In genomic region chr15:64017082-64017588, GRCh38 we compare ENCODE assay signal across 15 cellular contexts. TPM values are rescaled to one million over a fixed set of nuclear protein-coding genes. Genes with fewer than 3 reads are reported as not detected.
DNase-seq lines count a peak whose midpoint lies in the region; ATAC-seq, FAIRE-seq and TF ChIP-seq lines count a peak whose summit lies in the region.
"Had no signal": no experiment of that assay in that cellular context is flagged by ENCODE, and none has a peak within 500 bp of the region (broad histone marks: within the 10 kb centered on the region; RNA-seq: fewer than 3 reads in every experiment).

No MANE protein-coding gene starts in this region.

- H3K4me1 ChIP-seq in breast epithelium, result peaks cover 3 to 21% of the 10 kb centered on the region in 2 donors
- H3K4me1 ChIP-seq in kidney (ENCODE audit: control insufficient read depth in 1 of 2, insufficient read depth in 1 of 2, low read depth in 1 of 2, low read length in 2 of 2), result peaks cover 0 to 5% of the 10 kb centered on the region in 2 donors

- H3K27ac Mint-ChIP-seq in neural crest cell (ENCODE audit: unreplicated experiment), result peak overlapping the region; percentile 24
- no peak overlapping the region for H3K27ac Mint-ChIP-seq in activated CD4-positive, alpha-beta T cell treated with anti-CD3 and anti-CD28 coated beads for 36 hours
- H3K27ac Mint-ChIP-seq: T-helper 17 cell had no signal

- H3K27me3 ChIP-seq in breast epithelium, result no peaks in the 10 kb centered on the region
- H3K27me3 ChIP-seq: tibial nerve had no signal

- H3K4me3 Mint-ChIP-seq in neural crest cell, result no peak overlapping the region
- no peak overlapping the region for H3K4me3 Mint-ChIP-seq in activated CD4-positive, alpha-beta T cell treated with anti-CD3 and anti-CD28 coated beads for 36 hours
- H3K4me3 Mint-ChIP-seq: CD4-positive, CD25-positive, alpha-beta regulatory T cell; T-helper 17 cell had no signal

- H3K36me3 ChIP-seq in breast epithelium, result no peaks in the 10 kb centered on the region
- no peaks in the 10 kb centered on the region for H3K36me3 ChIP-seq in kidney (ENCODE audit: control insufficient read depth in 1 of 2, insufficient read depth in 2 of 2, low read length in 2 of 2)
- H3K36me3 ChIP-seq: tibial nerve had no signal

- H3K27ac ChIP-seq in breast epithelium (peak overlapping the region; percentile 77 to 86), kidney (ENCODE audit: low read depth in 2 of 2, low read length in 2 of 2) (no peak overlapping the region)
- H3K27ac ChIP-seq: tibial nerve had no signal

- POLR2A ChIA-PET in activated CD4-positive, alpha-beta T cell treated with anti-CD3 and anti-CD28 coated beads for 36 hours (lab: Charles Lee), result no interaction called here

- no peak overlapping the region for H3K9ac ChIP-seq in kidney (ENCODE audit: low read length in 2 of 2)

- H3K9me3 ChIP-seq in breast epithelium (no peaks in the 10 kb centered on the region), kidney (ENCODE audit: control insufficient read depth in 1 of 2, low read length in 2 of 2) (no peaks in the 10 kb centered on the region)
- H3K9me3 ChIP-seq: tibial nerve had no signal

- FAIRE-seq in HTR-8/SVneo (lab: Jason Lieb, UNC) (no peak), kidney (lab: Jason Lieb, UNC) (no peak)
- FAIRE-seq: GM19239 had no signal

- ATAC-seq in activated CD4-positive, alpha-beta T cell treated with anti-CD3 and anti-CD28 coated beads for 36 hours, result no peak
- ATAC-seq: T-helper 17 cell had no signal

- H3K27me3 Mint-ChIP-seq in neural crest cell (ENCODE audit: low read depth), result no peaks in the 10 kb centered on the region
- no peaks in the 10 kb centered on the region for H3K27me3 Mint-ChIP-seq in activated CD4-positive, alpha-beta T cell treated with anti-CD3 and anti-CD28 coated beads for 36 hours
- H3K27me3 Mint-ChIP-seq: CD4-positive, CD25-positive, alpha-beta regulatory T cell; T-helper 17 cell had no signal

- peaks cover 2% of the 10 kb centered on the region for H3K9me3 Mint-ChIP-seq in neural crest cell
- no peaks in the 10 kb centered on the region for H3K9me3 Mint-ChIP-seq in activated CD4-positive, alpha-beta T cell treated with anti-CD3 and anti-CD28 coated beads for 36 hours (ENCODE audit: low read depth)
- H3K9me3 Mint-ChIP-seq: CD4-positive, CD25-positive, alpha-beta regulatory T cell had no signal

- intact Hi-C loops in breast epithelium (cut with DNase I; ENCODE audit: low total_unique reads) (no loop called here), kidney (cut with DNase I) (no loop called here)
- intact Hi-C loops in activated CD4-positive, alpha-beta T cell treated with anti-CD3 and anti-CD28 coated beads for 36 hours (cut with DNase I, micrococcal nuclease), result no loop called here

- no peak for TF ChIP-seq POLR2A in breast epithelium (IDR thresholded peaks at IDR 0.05)

- no peaks in the 10 kb centered on the region for H3K4me1 Mint-ChIP-seq in neural crest cell
- H3K4me1 Mint-ChIP-seq in activated CD4-positive, alpha-beta T cell treated with anti-CD3 and anti-CD28 coated beads for 36 hours, result peaks cover 14% of the 10 kb centered on the region
- H3K4me1 Mint-ChIP-seq: CD4-positive, CD25-positive, alpha-beta regulatory T cell had no signal

- CTCF ChIA-PET in activated CD4-positive, alpha-beta T cell treated with anti-CD3 and anti-CD28 coated beads for 36 hours (lab: Charles Lee), result no interaction called here

- DNase-seq in AG10803 (ENCODE audit: low read depth) (peak; percentile 65), HTR-8/SVneo (ENCODE audit: insufficient read length, low spot score) (peak; percentile 35), breast epithelium (ENCODE audit: low spot score in 2 of 2) (no peak), neural crest cell (ENCODE audit: low read depth, low spot score) (no peak), GM20000 (ENCODE audit: low spot score) (no peak), kidney (no peak)
- no peak for DNase-seq in activated CD4-positive, alpha-beta T cell treated with anti-CD3 and anti-CD28 coated beads for 36 hours
- no peak for DNase-seq in activated CD4-positive, alpha-beta T cell treated with anti-CD3 and anti-CD28 coated beads, Interleukin-2, amount 50 U/mL, for 4 hours
- DNase-seq: amniotic stem cell; CD4-positive, CD25-positive, alpha-beta regulatory T cell; effector CD4-positive, alpha-beta T cell; NCI-H1105 treated with DMSO at 0.1 percent for 48 hours; T-helper 17 cell had no signal

- H3K36me3 Mint-ChIP-seq in neural crest cell (ENCODE audit: low read depth), result peaks cover 7% of the 10 kb centered on the region
- no peaks in the 10 kb centered on the region for H3K36me3 Mint-ChIP-seq in activated CD4-positive, alpha-beta T cell treated with anti-CD3 and anti-CD28 coated beads for 36 hours (ENCODE audit: low read depth)
- H3K36me3 Mint-ChIP-seq: CD4-positive, CD25-positive, alpha-beta regulatory T cell had no signal

- H3K4me3 ChIP-seq in AG10803 (ENCODE audit: low read length) (no peak overlapping the region), breast epithelium (no peak overlapping the region), kidney (ENCODE audit: low read length in 2 of 2) (no peak overlapping the region)
- H3K4me3 ChIP-seq: tibial nerve had no signal

- no peak for TF ChIP-seq CTCF in AG10803 (conservative IDR thresholded peaks at IDR 0.05; ENCODE audit: low read length)
- TF ChIP-seq CTCF in breast epithelium (IDR thresholded peaks at IDR 0.05), result no peak
- no peak for TF ChIP-seq CTCF in neural crest cell (conservative IDR thresholded peaks at IDR 0.05)
- TF ChIP-seq CTCF in GM20000 (IDR thresholded peaks at IDR 0.05; ENCODE audit: extremely low read depth, missing control alignments), result no peak
- no peak for TF ChIP-seq CTCF in kidney (IDR thresholded peaks at IDR 0.05; ENCODE audit: borderline replicate concordance, extremely low read depth, insufficient read depth)

RNA-seq across cellular contexts. Expression of gene DAPK2, which starts 29.1 kb away (rescaled TPM):
- total RNA-seq in breast epithelium, result 10 to 100 TPM; 23.6 to 37.3 (median 29.6) TPM
- 8.5 and 8.8 TPM in 2 replicates for total RNA-seq in neural crest cell
- 3.0 TPM for total RNA-seq in kidney
- polyA plus RNA-seq in kidney (ENCODE audit: insufficient read depth, low read depth, low replicate concordance), result 3.8 TPM
- total RNA-seq in activated CD4-positive, alpha-beta T cell treated with anti-CD3 and anti-CD28 coated beads for 36 hours, result 1 to 10 TPM; 1.0 to 1.3 TPM
- polyA plus RNA-seq: CD4-positive, CD25-positive, alpha-beta regulatory T cell had no signal

Comparison
In these comparisons a context has a peak if more than half of its experiments do, and no peak if none do; other contexts are left out.
1. DNase-seq: peak in AG10803 (single experiment) and HTR-8/SVneo (single experiment); none in breast epithelium (0 of 2), neural crest cell (single experiment), GM20000 (single experiment), kidney (single experiment), activated CD4-positive, alpha-beta T cell treated with anti-CD3 and anti-CD28 coated beads for 36 hours (single experiment) and activated CD4-positive, alpha-beta T cell treated with anti-CD3 and anti-CD28 coated beads, Interleukin-2, amount 50 U/mL, for 4 hours (0 of 2).
2. H3K27ac ChIP-seq: peak in breast epithelium (2 of 2); none in kidney (0 of 2).